ENCODE assay signal across 1 cellular context in the genomic region with DNA sequence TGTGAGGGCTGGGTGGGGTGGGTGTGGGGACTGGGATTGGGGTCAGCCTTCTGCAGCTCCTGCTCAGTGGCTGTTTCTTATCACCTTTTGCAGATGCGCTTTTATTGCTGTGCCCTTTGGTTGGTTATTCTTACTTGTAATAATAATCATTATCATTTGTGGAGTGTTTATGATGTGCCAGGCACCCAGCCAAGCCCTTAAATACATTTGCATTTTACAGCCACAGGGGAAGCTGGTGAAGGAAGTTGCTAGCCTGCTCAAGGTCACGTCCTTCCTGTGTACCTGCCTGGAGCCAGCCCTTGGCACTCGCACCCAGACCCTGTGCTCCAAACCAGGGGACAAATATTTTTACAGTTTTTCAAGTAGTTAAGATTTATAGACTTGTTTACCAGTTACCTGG.
TF ChIP-seq lines count a peak whose summit lies in the region.

No MANE protein-coding gene starts in this region.

TF ChIP-seq in GM23338, 12 proteins besides CTCF, POLR2A, EP300 and RAD21 (continued from another document):
- TF ChIP-seq ZNF462 (CRISPR knock-in tag; IDR thresholded peaks at IDR 0.05) (no peak), JUNB (IDR thresholded peaks at IDR 0.05; ENCODE audit: unreplicated experiment) (no peak), EZH2 (IDR thresholded peaks at IDR 0.05; ENCODE audit: low read depth, unreplicated experiment) (no peak), NANOG (IDR thresholded peaks at IDR 0.05; ENCODE audit: borderline replicate concordance) (no peak), ZNF114 (CRISPR knock-in tag; IDR thresholded peaks at IDR 0.05) (no peak), CREB1 (CRISPR knock-in tag; IDR thresholded peaks at IDR 0.05; ENCODE audit: low read depth) (no peak)
